In the genomic region with DNA sequence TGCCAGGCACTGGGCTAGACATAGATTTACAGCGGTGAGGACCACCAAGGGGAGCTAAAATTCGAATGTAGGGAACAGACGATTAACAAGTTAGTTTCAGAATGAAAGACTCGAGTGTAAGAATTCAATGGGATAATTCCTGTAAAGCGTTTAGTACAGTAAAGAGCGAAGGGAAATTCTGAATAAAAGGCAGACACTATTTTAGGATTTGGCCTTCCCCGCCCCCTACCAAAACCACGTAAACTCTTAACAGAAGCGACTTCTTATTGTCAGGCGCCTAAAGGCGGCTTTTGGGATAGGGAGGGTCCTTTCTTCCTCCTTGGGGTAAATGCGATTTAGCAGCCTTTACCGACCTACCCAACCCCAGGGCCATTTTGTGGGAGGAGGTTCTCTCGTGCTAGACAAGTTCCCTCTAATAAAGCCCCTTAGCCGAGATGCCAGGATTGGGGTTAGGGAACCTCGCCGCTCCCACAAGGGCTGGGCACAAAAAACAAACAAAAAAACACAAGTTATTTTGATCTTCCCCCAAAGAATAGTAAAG, we compare ENCODE assay signal across 9 cellular contexts. TPM values are rescaled to one million over a fixed set of nuclear protein-coding genes. Genes with fewer than 3 reads are reported as not detected.
DNase-seq lines count a peak whose midpoint lies in the region; ATAC-seq and TF ChIP-seq lines count a peak whose summit lies in the region.
"Had no signal": no experiment of that assay in that cellular context is flagged by ENCODE, and none has a peak within 500 bp of the region (broad histone marks: within the 10 kb centered on the region; RNA-seq: fewer than 3 reads in every experiment).

No MANE protein-coding gene starts in this region.

- DNase-seq in NCI-H2029 (lab: John Stamatoyannopoulos, UW) (peak; percentile 64), NCI-H2029 treated with DMSO at 0.1 percent for 48 hours (lab: John Stamatoyannopoulos, UW) (no peak), PC-3 (no peak), NCI-H524 treated with DMSO at 0.1 percent for 48 hours (lab: John Stamatoyannopoulos, UW) (no peak)
- no peak for DNase-seq in naive thymus-derived CD8-positive, alpha-beta T cell

- peaks cover 0 to 8% (median 5%) of the 10 kb centered on the region in 3 donors for H3K36me3 Mint-ChIP-seq in naive thymus-derived CD8-positive, alpha-beta T cell

- POLR2A ChIA-PET in PC-3 (lab: Charles Lee; ENCODE audit: unreplicated experiment), result no interaction called here
- POLR2A ChIA-PET in naive thymus-derived CD8-positive, alpha-beta T cell (lab: Charles Lee), result interaction anchor here (0.9 to 4.3 kb wide), 4 partner anchors 92 to 240 kb away, joined by 3 to 28 read pairs (median 6); partner anchors contain the start of genes KAT2B and SGO1

- peak overlapping the region; percentile 95 to 100 (median 99) for H3K4me3 Mint-ChIP-seq in naive thymus-derived CD8-positive, alpha-beta T cell

- H3K27ac ChIP-seq in PC-3 (ENCODE audit: low read length), result peak overlapping the region; percentile 87

- H3K27me3 Mint-ChIP-seq in naive thymus-derived CD8-positive, alpha-beta T cell, result no peaks in the 10 kb centered on the region

- H3F3A ChIP-seq in PC-3 (ENCODE audit: low read length, unreplicated experiment), result no peaks in the 10 kb centered on the region

- H3K9me3 ChIP-seq in PC-3 (ENCODE audit: low read length) (no peaks in the 10 kb centered on the region), endocrine pancreas (ENCODE audit: control insufficient read depth, low read length) (no peaks in the 10 kb centered on the region)

- peaks cover 14 to 49% (median 41%) of the 10 kb centered on the region in 4 donors for H3K4me1 Mint-ChIP-seq in naive thymus-derived CD8-positive, alpha-beta T cell

- H3K79me2 ChIP-seq in PC-3 (ENCODE audit: low read length), result peaks cover 41% of the 10 kb centered on the region

- H3K4me2 ChIP-seq in PC-3 (ENCODE audit: low read length), result peak overlapping the region; percentile 92

- TSS peak; percentile 94 for BruUV-seq in PC-3 (replicated peaks; lab: Mats Ljungman, UMichigan)

- H3K9me3 Mint-ChIP-seq in naive thymus-derived CD8-positive, alpha-beta T cell, result no peaks in the 10 kb centered on the region

- ATAC-seq in HG02798 (IDR thresholded peaks at IDR 0.05; ENCODE audit: poor library complexity, unreplicated experiment) (peak; percentile 5), PC-3 (peak; percentile 3), esophagus mucosa (no peak)
- ATAC-seq in naive thymus-derived CD8-positive, alpha-beta T cell, result peak; percentile 0 to 10

- H3K27me3 ChIP-seq in PC-3 (ENCODE audit: low read length) (no peaks in the 10 kb centered on the region), endocrine pancreas (ENCODE audit: control insufficient read depth, insufficient read depth, low read length) (no peaks in the 10 kb centered on the region)

- peak overlapping the region; percentile 98 to 100 (median 99) for H3K27ac Mint-ChIP-seq in naive thymus-derived CD8-positive, alpha-beta T cell

- intact Hi-C loops in PC-3 (cut with micrococcal nuclease), result no loop called here

- H3K9me2 ChIP-seq in PC-3 (replicated peaks; ENCODE audit: low read length), result no peaks in the 10 kb centered on the region

- peak overlapping the region; percentile 90 for H3K9ac ChIP-seq in PC-3 (ENCODE audit: low read length)
- peak overlapping the region; percentile 58 for H3K9ac ChIP-seq in endocrine pancreas (ENCODE audit: control insufficient read depth, insufficient read depth, low read length)

- H4K20me1 ChIP-seq in PC-3 (ENCODE audit: low read length), result peaks cover 35% of the 10 kb centered on the region

- peaks cover 38% of the 10 kb centered on the region for H3K4me1 ChIP-seq in PC-3 (ENCODE audit: insufficient read depth, low read length)
- peaks cover 13% of the 10 kb centered on the region for H3K4me1 ChIP-seq in endocrine pancreas (ENCODE audit: control insufficient read depth, insufficient read depth, low read length)

- CTCF ChIA-PET in PC-3 (lab: Charles Lee), result no interaction called here

- peak overlapping the region; percentile 98 for H2AFZ ChIP-seq in PC-3 (ENCODE audit: low read length)

- TF ChIP-seq CTCF in PC-3 (conservative IDR thresholded peaks at IDR 0.05; ENCODE audit: low read depth, low read length), result no peak

- H3K4me3 ChIP-seq in PC-3 (ENCODE audit: low read length) (peak overlapping the region; percentile 87), endocrine pancreas (ENCODE audit: control insufficient read depth, insufficient read depth, low read length) (peak overlapping the region; percentile 80)

- H3K36me3 ChIP-seq in PC-3 (ENCODE audit: low read depth, low read length) (peaks cover under 1% of the 10 kb centered on the region; the same call in 1 of the 2 replicates), endocrine pancreas (ENCODE audit: control insufficient read depth, insufficient read depth, low read length) (no peaks in the 10 kb centered on the region)

RNA-seq across cellular contexts. Expression of gene RAB5A, which starts 0.5 kb away (rescaled TPM):
- total RNA-seq in PC-3 (2014; rRNA removed), result 61.3 and 86.8 TPM in 2 replicates
- 10 to 100 TPM; 73.1 to 79.4 TPM for total RNA-seq in naive thymus-derived CD8-positive, alpha-beta T cell
- 10 to 100 TPM; 23.9 to 31.2 (median 27.5) TPM for polyA plus RNA-seq in naive thymus-derived CD8-positive, alpha-beta T cell
- 55.0 TPM for total RNA-seq in esophagus mucosa

RNA-seq across cellular contexts. Expression of gene EFHB, which starts 12.3 kb away (rescaled TPM):
- total RNA-seq in PC-3 (2014; rRNA removed) (not detected in 2 replicates), esophagus mucosa (not detected)
- 1 to 10 TPM in 1 of 2 experiments, under 1 TPM in 1; 0.78 to 3.2 TPM for total RNA-seq in naive thymus-derived CD8-positive, alpha-beta T cell
- polyA plus RNA-seq in naive thymus-derived CD8-positive, alpha-beta T cell, result 1 to 10 TPM in 1 of 3 donors, under 1 TPM in 2; 0.14 to 1.5 (median 0.61) TPM
- total RNA-seq: dermis microvascular lymphatic vessel endothelial cell had no signal
